20 cellular contexts compared by ENCODE assay signal in genomic region chr4:30264465-30264864, GRCh38.
A peak's percentile ranks its signal among the peaks of the same experiment; 100 is the strongest.
DNase-seq lines count a peak whose midpoint lies in the region; ATAC-seq, FAIRE-seq and TF ChIP-seq lines count a peak whose summit lies in the region.
"Had no signal": no experiment of that assay in that cellular context is flagged by ENCODE, and none has a peak within 500 bp of the region (broad histone marks: within the 10 kb centered on the region; RNA-seq: fewer than 3 reads in every experiment).

No MANE protein-coding gene starts in this region.

- H3K9me3 ChIP-seq in PC-9 (ENCODE audit: insufficient read depth, low read depth) (no peaks in the 10 kb centered on the region), lower lobe of right lung (no peaks in the 10 kb centered on the region), MM.1S (replicated peaks; ENCODE audit: insufficient read depth, low read length) (no peaks in the 10 kb centered on the region; the same call in 1 of the 2 replicates)
- H3K9me3 ChIP-seq: BLaER1, Caco-2 had no signal

- H2AFZ ChIP-seq in PC-9 (no peak overlapping the region), MM.1S (ENCODE audit: low read length) (no peak overlapping the region)
- H2AFZ ChIP-seq: GM23248 had no signal

- H3K9me2 ChIP-seq in PC-9 (ENCODE audit: insufficient read depth) (no peaks in the 10 kb centered on the region), MM.1S (replicated peaks; ENCODE audit: insufficient read depth, low read length) (no peaks in the 10 kb centered on the region)

- CTCF ChIA-PET in PC-9 (lab: Charles Lee), result no interaction called here

- H3K27me3 ChIP-seq in PC-9 (ENCODE audit: insufficient read depth, low read depth) (no peaks in the 10 kb centered on the region), lower lobe of right lung (ENCODE audit: low read depth) (no peaks in the 10 kb centered on the region), MM.1S (replicated peaks; ENCODE audit: insufficient read depth, low read length) (no peaks in the 10 kb centered on the region)
- H3K27me3 ChIP-seq: BLaER1 had no signal

- no peaks in the 10 kb centered on the region for H3F3A ChIP-seq in PC-9 (ENCODE audit: insufficient read depth, low read depth)
- H3F3A ChIP-seq in MM.1S (ENCODE audit: insufficient read depth, low read length), result no peaks in the 10 kb centered on the region

- intact Hi-C loops in PC-9 (cut with micrococcal nuclease; ENCODE audit: unreplicated experiment) (no loop called here), lower lobe of right lung (cut with DNase I) (no loop called here)

- peak; percentile 98 for FAIRE-seq in urothelium cell line (lab: Jason Lieb, UNC)
- FAIRE-seq: G401.6, GM12892, H1 had no signal

- H3K4me3 ChIP-seq in PC-9 (no peak overlapping the region), lower lobe of right lung (no peak overlapping the region), MM.1S (ENCODE audit: low read length) (no peak overlapping the region)
- H3K4me3 ChIP-seq: BLaER1, GM23248 had no signal

- H3K27ac ChIP-seq in PC-9, result no peak overlapping the region
- no peak overlapping the region for H3K27ac ChIP-seq in lower lobe of right lung
- H3K27ac ChIP-seq in MM.1S (ENCODE audit: low read length), result no peak overlapping the region
- H3K27ac ChIP-seq: BLaER1, C4-2B, GM23248 had no signal

- H3K4me1 ChIP-seq in PC-9 (replicated peaks; ENCODE audit: insufficient read depth) (no peaks in the 10 kb centered on the region), lower lobe of right lung (no peaks in the 10 kb centered on the region), MM.1S (ENCODE audit: low read length) (no peaks in the 10 kb centered on the region)
- H3K4me1 ChIP-seq: BLaER1, Caco-2 had no signal

- POLR2A ChIA-PET in PC-9 (lab: Charles Lee; ENCODE audit: unreplicated experiment), result no interaction called here

- no TSS peak for BruUV-seq in PC-9 (replicated peaks; lab: Mats Ljungman, UMichigan)

- no peaks in the 10 kb centered on the region for H3K79me2 ChIP-seq in PC-9 (ENCODE audit: low read depth)
- no peaks in the 10 kb centered on the region for H3K79me2 ChIP-seq in MM.1S (ENCODE audit: low read length)

- H3K9ac ChIP-seq in MM.1S (ENCODE audit: low read length), result no peak overlapping the region
- H3K9ac ChIP-seq: BLaER1, GM23248 had no signal

- H3K4me2 ChIP-seq in PC-9 (0 out of 2 replicates have a peak overlapping the region, but pooled peaks have one; percentile 6), MM.1S (ENCODE audit: low read depth, low read length) (no peak overlapping the region)
- H3K4me2 ChIP-seq: BLaER1 had no signal

- H4K20me1 ChIP-seq in PC-9 (ENCODE audit: insufficient read depth) (no peaks in the 10 kb centered on the region), MM.1S (ENCODE audit: insufficient read depth, low read length) (no peaks in the 10 kb centered on the region)
- H4K20me1 ChIP-seq: BLaER1 had no signal

- TF ChIP-seq CTCF in PC-9 (conservative IDR thresholded peaks at IDR 0.05) (no peak), lower lobe of right lung (IDR thresholded peaks at IDR 0.05) (no peak), MM.1S (IDR thresholded peaks at IDR 0.05; ENCODE audit: low read length) (no peak)

- DNase-seq in PC-9 (no peak), UCSD-AML1 (lab: John Stamatoyannopoulos, UW; ENCODE audit: unreplicated experiment) (peak; percentile 1), lower lobe of right lung (peak; percentile 24), urothelium cell line (ENCODE audit: low spot score) (no peak), NCI-H187 treated with DMSO at 0.1 percent for 48 hours (lab: John Stamatoyannopoulos, UW) (no peak), MM.1S (no peak), iPS-NIHi11 (ENCODE audit: low spot score) (no peak)
- DNase-seq: Caco-2; CD4-positive, CD25-positive, alpha-beta regulatory T cell; DMS153; DND-41; GM23248; H7; HCEC 1CT had no signal

- H3K36me3 ChIP-seq in PC-9 (ENCODE audit: low read depth), result no peaks in the 10 kb centered on the region
- H3K36me3 ChIP-seq in lower lobe of right lung, result no peaks in the 10 kb centered on the region
- no peaks in the 10 kb centered on the region for H3K36me3 ChIP-seq in MM.1S (replicated peaks; ENCODE audit: insufficient read depth, low read length)
- H3K36me3 ChIP-seq: BLaER1 had no signal

- no peak for ATAC-seq in lower lobe of right lung
- ATAC-seq: CD8-positive, alpha-beta T cell had no signal

Comparison
In these comparisons a context has a peak if more than half of its experiments do, and no peak if none do; other contexts are left out.
1. DNase-seq: peak in UCSD-AML1 (single experiment) and lower lobe of right lung (single experiment); none in PC-9 (0 of 2), urothelium cell line (single experiment), NCI-H187 treated with DMSO at 0.1 percent for 48 hours (single experiment), MM.1S (single experiment) and iPS-NIHi11 (single experiment).